ENCODE assay signal across 1 cellular context in genomic region chr19:48393559-48394330, GRCh38.
TF ChIP-seq lines count a peak whose summit lies in the region.

Gene GRIN2D (plus strand): TSS chr19:48393668. CDS start chr19:48398393, 4,725 bp downstream.

TF ChIP-seq in GM23338, 12 proteins besides CTCF, POLR2A, EP300 and RAD21 (continued from another document):
- TF ChIP-seq, protein P1, sequence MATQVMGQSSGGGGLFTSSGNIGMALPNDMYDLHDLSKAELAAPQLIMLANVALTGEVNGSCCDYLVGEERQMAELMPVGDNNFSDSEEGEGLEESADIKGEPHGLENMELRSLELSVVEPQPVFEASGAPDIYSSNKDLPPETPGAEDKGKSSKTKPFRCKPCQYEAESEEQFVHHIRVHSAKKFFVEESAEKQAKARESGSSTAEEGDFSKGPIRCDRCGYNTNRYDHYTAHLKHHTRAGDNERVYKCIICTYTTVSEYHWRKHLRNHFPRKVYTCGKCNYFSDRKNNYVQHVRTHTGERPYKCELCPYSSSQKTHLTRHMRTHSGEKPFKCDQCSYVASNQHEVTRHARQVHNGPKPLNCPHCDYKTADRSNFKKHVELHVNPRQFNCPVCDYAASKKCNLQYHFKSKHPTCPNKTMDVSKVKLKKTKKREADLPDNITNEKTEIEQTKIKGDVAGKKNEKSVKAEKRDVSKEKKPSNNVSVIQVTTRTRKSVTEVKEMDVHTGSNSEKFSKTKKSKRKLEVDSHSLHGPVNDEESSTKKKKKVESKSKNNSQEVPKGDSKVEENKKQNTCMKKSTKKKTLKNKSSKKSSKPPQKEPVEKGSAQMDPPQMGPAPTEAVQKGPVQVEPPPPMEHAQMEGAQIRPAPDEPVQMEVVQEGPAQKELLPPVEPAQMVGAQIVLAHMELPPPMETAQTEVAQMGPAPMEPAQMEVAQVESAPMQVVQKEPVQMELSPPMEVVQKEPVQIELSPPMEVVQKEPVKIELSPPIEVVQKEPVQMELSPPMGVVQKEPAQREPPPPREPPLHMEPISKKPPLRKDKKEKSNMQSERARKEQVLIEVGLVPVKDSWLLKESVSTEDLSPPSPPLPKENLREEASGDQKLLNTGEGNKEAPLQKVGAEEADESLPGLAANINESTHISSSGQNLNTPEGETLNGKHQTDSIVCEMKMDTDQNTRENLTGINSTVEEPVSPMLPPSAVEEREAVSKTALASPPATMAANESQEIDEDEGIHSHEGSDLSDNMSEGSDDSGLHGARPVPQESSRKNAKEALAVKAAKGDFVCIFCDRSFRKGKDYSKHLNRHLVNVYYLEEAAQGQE (IDR thresholded peaks at IDR 0.05; ENCODE audit: unreplicated experiment): no peak
- TF ChIP-seq JUNB (IDR thresholded peaks at IDR 0.05; ENCODE audit: unreplicated experiment) (no peak), ZNF114 (CRISPR knock-in tag; IDR thresholded peaks at IDR 0.05) (no peak), POLR2AphosphoS5 (IDR thresholded peaks at IDR 0.05; ENCODE audit: low read depth) (no peak), EZH2 (IDR thresholded peaks at IDR 0.05; ENCODE audit: low read depth, unreplicated experiment) (no peak), EZH2phosphoT487 (IDR thresholded peaks at IDR 0.05; ENCODE audit: unreplicated experiment) (no peak), ZNF331 (CRISPR knock-in tag; IDR thresholded peaks at IDR 0.05; ENCODE audit: low read depth) (no peak)
TF ChIP-seq in GM23338: peak in this region for 0.
